ENCODE assay signal across 34 cellular contexts in the genomic region with DNA sequence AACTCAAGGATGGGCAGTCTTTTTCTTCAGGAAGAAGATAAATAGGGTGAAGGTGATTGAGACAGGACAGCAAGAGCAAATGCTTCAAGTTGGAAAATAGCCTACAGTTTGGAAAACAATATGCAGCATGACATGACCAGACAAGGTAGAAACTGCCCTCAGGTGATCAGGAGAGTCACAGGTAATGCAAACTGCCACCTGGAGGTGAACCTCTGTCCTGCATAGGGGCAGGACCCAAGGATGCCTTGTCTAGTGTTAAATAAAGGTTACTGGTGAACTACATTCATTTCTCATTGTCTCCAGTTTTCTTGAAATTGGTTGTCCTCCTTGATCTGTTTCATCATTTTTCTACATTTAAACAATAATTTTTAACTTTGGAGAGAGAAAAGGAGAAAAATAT.
DNase-seq lines count a peak whose midpoint lies in the region; ATAC-seq and TF ChIP-seq lines count a peak whose summit lies in the region.
"Had no signal": no experiment of that assay in that cellular context is flagged by ENCODE, and none has a peak within 500 bp of the region (broad histone marks: within the 10 kb centered on the region; RNA-seq: fewer than 3 reads in every experiment).

No MANE protein-coding gene starts in this region.

- no peak overlapping the region for H2BK120ac ChIP-seq in mesendoderm (ENCODE audit: low read depth, low read length)

- H3K4ac ChIP-seq in mesendoderm (ENCODE audit: low read depth, low read length) = no peak overlapping the region

- H2AFZ ChIP-seq in GM23338 (no peak overlapping the region), Loucy (ENCODE audit: low read length) (no peak overlapping the region)

- no peak overlapping the region for H3K4me3 ChIP-seq in GM23338
- H3K4me3 ChIP-seq in Loucy (ENCODE audit: low read length, poor library complexity, severe bottlenecking) = no peak overlapping the region
- H3K4me3 ChIP-seq in endodermal cell (ENCODE audit: low read length) = no peak overlapping the region
- H3K4me3 ChIP-seq in mesendoderm (ENCODE audit: low read length) = no peak overlapping the region
- H3K4me3 ChIP-seq in left lung = no peak overlapping the region
- H3K4me3 ChIP-seq in right cardiac atrium (ENCODE audit: low read length) = no peak overlapping the region
- H3K4me3 ChIP-seq: cardiac muscle cell, colonic mucosa, lower lobe of right lung, mucosa of descending colon, Peyer's patch, psoas muscle, tibial nerve had no signal

- H3K4me2 ChIP-seq in GM23338 = no peak overlapping the region
- H3K4me2 ChIP-seq in Loucy (ENCODE audit: low read depth, low read length, poor library complexity, severe bottlenecking) = no peak overlapping the region
- no peak overlapping the region for H3K4me2 ChIP-seq in mesendoderm (ENCODE audit: low read length)

- no peaks in the 10 kb centered on the region for H3K9me3 ChIP-seq in Loucy (ENCODE audit: insufficient read depth, low read depth, low read length)
- no peaks in the 10 kb centered on the region for H3K9me3 ChIP-seq in endodermal cell (ENCODE audit: control insufficient read depth, low read length)
- H3K9me3 ChIP-seq in left lung = no peaks in the 10 kb centered on the region
- peaks cover 3% of the 10 kb centered on the region for H3K9me3 ChIP-seq in right cardiac atrium (ENCODE audit: control insufficient read depth, low read length)
- H3K9me3 ChIP-seq: colonic mucosa, lower lobe of right lung, mucosa of descending colon, Peyer's patch, psoas muscle, tibial nerve had no signal

- H3K4me1 ChIP-seq in GM23338 (ENCODE audit: insufficient read depth) (no peaks in the 10 kb centered on the region), Loucy (ENCODE audit: insufficient read depth, low read length, poor library complexity, severe bottlenecking) (no peaks in the 10 kb centered on the region), endodermal cell (ENCODE audit: control insufficient read depth, insufficient read depth, low read length) (no peaks in the 10 kb centered on the region), mesendoderm (ENCODE audit: control insufficient read depth, low read depth, low read length) (no peaks in the 10 kb centered on the region), left lung (no peaks in the 10 kb centered on the region), right cardiac atrium (ENCODE audit: control insufficient read depth, insufficient read depth, low read length) (no peaks in the 10 kb centered on the region)
- H3K4me1 ChIP-seq: colonic mucosa, lower lobe of right lung, Peyer's patch, psoas muscle had no signal

- no peak overlapping the region for H4K8ac ChIP-seq in mesendoderm (ENCODE audit: low read depth, low read length)

- H3K18ac ChIP-seq in mesendoderm (ENCODE audit: low read length) = no peak overlapping the region

- H3K4me3 Mint-ChIP-seq in GM23338 = no peak overlapping the region
- no peak overlapping the region for H3K4me3 Mint-ChIP-seq in endodermal cell
- H3K4me3 Mint-ChIP-seq: activated CD4-positive, alpha-beta T cell treated with anti-CD3 and anti-CD28 coated beads for 36 hours; activated naive CD8-positive, alpha-beta T cell treated with anti-CD3 and anti-CD28 coated beads for 36 hours; CD14-positive monocyte; natural killer cell; T-helper 2 cell treated with Interferon-gamma antibody and Interleukin-4, amounts not matched to agents 5 μg/mL and 100 μg/mL, for 36 hours had no signal

- TF ChIP-seq CTCF in GM23338 (conservative IDR thresholded peaks at IDR 0.05; ENCODE audit: low read depth in 2 of 2) (peak; percentile 56 to 71), Loucy (conservative IDR thresholded peaks at IDR 0.05; ENCODE audit: low read length) (0 out of 2 replicates have a peak, but pooled peaks have one; percentile 8), endodermal cell (conservative IDR thresholded peaks at IDR 0.05) (peak; percentile 72), left lung (IDR thresholded peaks at IDR 0.05) (no peak)

- no peak overlapping the region for H2BK15ac ChIP-seq in mesendoderm (replicated peaks; ENCODE audit: low read depth)

- no peaks in the 10 kb centered on the region for H3K79me1 ChIP-seq in mesendoderm (ENCODE audit: low read length)

- H3K9me2 ChIP-seq in GM23338 (ENCODE audit: insufficient read depth) = no peaks in the 10 kb centered on the region
- H3K9me2 ChIP-seq in Loucy (replicated peaks; ENCODE audit: low read depth, low read length) = no peaks in the 10 kb centered on the region

- H3K27me3 ChIP-seq in GM23338 (ENCODE audit: insufficient read depth) (no peaks in the 10 kb centered on the region), Loucy (ENCODE audit: insufficient read depth, low read length, poor library complexity, severe bottlenecking) (no peaks in the 10 kb centered on the region), endodermal cell (ENCODE audit: control insufficient read depth, insufficient read depth, low read length, poor library complexity, severe bottlenecking) (no peaks in the 10 kb centered on the region), mesendoderm (ENCODE audit: insufficient read depth, low read length, poor library complexity) (no peaks in the 10 kb centered on the region), left lung (no peaks in the 10 kb centered on the region), right cardiac atrium (ENCODE audit: control insufficient read depth, insufficient read depth) (no peaks in the 10 kb centered on the region)
- H3K27me3 ChIP-seq: cardiac muscle cell, colonic mucosa, Peyer's patch, tibial nerve had no signal

- DNase-seq in GM23338 (ENCODE audit: low spot score) (peak; percentile 44), endodermal cell (peak; percentile 70), mesendoderm (peak; percentile 29), left lung (no peak), NCI-H1417 (lab: John Stamatoyannopoulos, UW) (no peak), right cardiac atrium (no peak)
- DNase-seq: activated CD4-positive, alpha-beta T cell treated with anti-CD3 and anti-CD28 coated beads for 36 hours; activated effector memory CD4-positive, alpha-beta T cell treated with anti-CD3 and anti-CD28 coated beads, Interleukin-2, amount 50 U/mL, for 16 hours; activated naive CD8-positive, alpha-beta T cell treated with anti-CD3 and anti-CD28 coated beads for 36 hours; activated T-cell treated with anti-CD3 and anti-CD28 coated beads, Interleukin-2, amount 50 U/mL, for 1 hour; aorta; colonic mucosa; DND-41; effector CD8-positive, alpha-beta T cell; erythroblast; GF-D8; glutamatergic neuron; lower lobe of right lung; mucosa of descending colon; natural killer cell; NCI-H1092; NCI-H187 treated with DMSO at 0.1 percent for 48 hours; NCI-H524; NK-92 treated with Interleukin-12 subunit alpha and Interleukin-12 subunit beta, amount 100 ng/mL, for 24 hours; occipital lobe; Peyer's patch; psoas muscle; SHP77; stimulated activated CD4-positive, alpha-beta T cell treated with anti-CD3 and anti-CD28 coated beads, Interleukin-4, amount 100 ng/mL, for 4 hours had no signal

- H3K36me3 ChIP-seq in GM23338 (ENCODE audit: insufficient read depth) = no peaks in the 10 kb centered on the region
- no peaks in the 10 kb centered on the region for H3K36me3 ChIP-seq in Loucy (ENCODE audit: insufficient read depth, low read length)
- peaks cover 63% of the 10 kb centered on the region for H3K36me3 ChIP-seq in endodermal cell (ENCODE audit: control insufficient read depth, insufficient read depth, low read length)
- H3K36me3 ChIP-seq in mesendoderm (ENCODE audit: control insufficient read depth, insufficient read depth, low read length) = no peaks in the 10 kb centered on the region
- H3K36me3 ChIP-seq in left lung = no peaks in the 10 kb centered on the region
- H3K36me3 ChIP-seq: cardiac muscle cell, colonic mucosa, lower lobe of right lung, Peyer's patch, tibial nerve had no signal

- no peaks in the 10 kb centered on the region for H4K20me1 ChIP-seq in GM23338 (replicated peaks; ENCODE audit: insufficient read depth)
- no peaks in the 10 kb centered on the region for H4K20me1 ChIP-seq in Loucy (ENCODE audit: insufficient read depth, low read length, poor library complexity, severe bottlenecking)

- H4K5ac ChIP-seq in mesendoderm (ENCODE audit: low read length) = no peak overlapping the region

- no peak overlapping the region for H3K23ac ChIP-seq in mesendoderm (ENCODE audit: low read length)

- no peak overlapping the region for H3K56ac ChIP-seq in mesendoderm (ENCODE audit: low read length)

- H3F3A ChIP-seq in GM23338 (replicated peaks; ENCODE audit: low read depth) (no peaks in the 10 kb centered on the region), Loucy (ENCODE audit: low read depth) (no peaks in the 10 kb centered on the region)

- H3K27me3 Mint-ChIP-seq in GM23338 (ENCODE audit: insufficient read depth, low read depth, poor library complexity) (no peaks in the 10 kb centered on the region), endodermal cell (ENCODE audit: insufficient read depth) (no peaks in the 10 kb centered on the region)
- H3K27me3 Mint-ChIP-seq: activated CD4-positive, alpha-beta T cell treated with anti-CD3 and anti-CD28 coated beads for 36 hours; activated naive CD8-positive, alpha-beta T cell treated with anti-CD3 and anti-CD28 coated beads for 36 hours had no signal

- H3K79me2 ChIP-seq in GM23338 (replicated peaks; ENCODE audit: insufficient read depth) (no peaks in the 10 kb centered on the region), Loucy (ENCODE audit: insufficient read depth, low read length) (no peaks in the 10 kb centered on the region), mesendoderm (ENCODE audit: control insufficient read depth, insufficient read depth, low read length) (no peaks in the 10 kb centered on the region)

- H3K27ac Mint-ChIP-seq in GM23338 (peak overlapping the region; percentile 29; the same call in 1 of the 2 replicates), endodermal cell (no peak overlapping the region)
- H3K27ac Mint-ChIP-seq: activated CD4-positive, alpha-beta T cell treated with anti-CD3 and anti-CD28 coated beads for 36 hours; activated naive CD8-positive, alpha-beta T cell treated with anti-CD3 and anti-CD28 coated beads for 36 hours; CD14-positive monocyte; natural killer cell; T-helper 2 cell treated with Interferon-gamma antibody and Interleukin-4, amounts not matched to agents 5 μg/mL and 100 μg/mL, for 36 hours had no signal

- H3K36me3 Mint-ChIP-seq in GM23338 (ENCODE audit: low read depth) = no peaks in the 10 kb centered on the region
- peaks cover 19% of the 10 kb centered on the region for H3K36me3 Mint-ChIP-seq in endodermal cell (ENCODE audit: low read depth)
- H3K36me3 Mint-ChIP-seq: activated naive CD8-positive, alpha-beta T cell treated with anti-CD3 and anti-CD28 coated beads for 36 hours; CD14-positive monocyte; natural killer cell had no signal

- no peaks in the 10 kb centered on the region for H3K4me1 Mint-ChIP-seq in GM23338
- H3K4me1 Mint-ChIP-seq in endodermal cell = no peaks in the 10 kb centered on the region
- H3K4me1 Mint-ChIP-seq: activated CD4-positive, alpha-beta T cell treated with anti-CD3 and anti-CD28 coated beads for 36 hours; activated naive CD8-positive, alpha-beta T cell treated with anti-CD3 and anti-CD28 coated beads for 36 hours; CD14-positive monocyte; natural killer cell had no signal

- ATAC-seq in GM23338 (peak; percentile 71), left lung (no peak), right cardiac atrium (no peak)
- ATAC-seq: activated CD4-positive, alpha-beta T cell treated with anti-CD3 and anti-CD28 coated beads for 36 hours; lower lobe of right lung; mucosa of descending colon; natural killer cell; psoas muscle had no signal

- no peak overlapping the region for H2AK5ac ChIP-seq in mesendoderm (ENCODE audit: low read length)

- intact Hi-C loops in left lung (cut with DNase I) = no loop called here
- intact Hi-C loops in right cardiac atrium (cut with DNase I) = no loop called here

- H2BK5ac ChIP-seq in mesendoderm (ENCODE audit: low read length) = no peak overlapping the region

- H3K9me3 Mint-ChIP-seq in GM23338 (no peaks in the 10 kb centered on the region), endodermal cell (no peaks in the 10 kb centered on the region)

- H3K9ac ChIP-seq in Loucy (ENCODE audit: low read depth, low read length, poor library complexity, severe bottlenecking) (no peak overlapping the region), endodermal cell (ENCODE audit: extremely low read depth, low read length, poor library complexity, severe bottlenecking) (no peak overlapping the region), mesendoderm (ENCODE audit: low read length) (no peak overlapping the region)

- H3K27ac ChIP-seq in GM23338 (ENCODE audit: low read depth) (no peak overlapping the region), endodermal cell (ENCODE audit: low read depth, low read length) (no peak overlapping the region), mesendoderm (ENCODE audit: low read depth, low read length) (no peak overlapping the region), left lung (no peak overlapping the region), right cardiac atrium (ENCODE audit: low read length) (no peak overlapping the region)
- H3K27ac ChIP-seq: cardiac muscle cell, colonic mucosa, lower lobe of right lung, Peyer's patch, psoas muscle, tibial nerve had no signal

Comparison
In these comparisons a context has a peak if more than half of its experiments do, and no peak if none do; other contexts are left out.
1. DNase-seq: peak in GM23338 (single experiment), endodermal cell (single experiment) and mesendoderm (single experiment); none in left lung (0 of 2), NCI-H1417 (0 of 3) and right cardiac atrium (0 of 3).
2. CTCF ChIP-seq: peak in GM23338 (2 of 2), Loucy (single experiment) and endodermal cell (single experiment); none in left lung (0 of 2).